15 cellular contexts compared by ENCODE assay signal in genomic region chr4:187480146-187481145, GRCh38.
A peak's percentile ranks its signal among the peaks of the same experiment; 100 is the strongest.
DNase-seq lines count a peak whose midpoint lies in the region; ATAC-seq and TF ChIP-seq lines count a peak whose summit lies in the region.
"Had no signal": no experiment of that assay in that cellular context is flagged by ENCODE, and none has a peak within 500 bp of the region (broad histone marks: within the 10 kb centered on the region; RNA-seq: fewer than 3 reads in every experiment).

No MANE protein-coding gene starts in this region.

- peak overlapping the region; percentile 41; the same call in 1 of the 2 replicates for H2AK5ac ChIP-seq in IMR-90 (ENCODE audit: low read depth, low read length)

- H4K20me1 ChIP-seq in IMR-90 (ENCODE audit: insufficient read depth, low read length) = no peaks in the 10 kb centered on the region

- peak; percentile 47 for DNase-seq in IMR-90
- DNase-seq in chondrocyte (ENCODE audit: low spot score) = no peak
- peak; percentile 67 for DNase-seq in myocyte (ENCODE audit: low read depth)
- DNase-seq in CD4-positive, alpha-beta memory T cell = no peak
- DNase-seq in OCI-M2 (lab: John Stamatoyannopoulos, UW; ENCODE audit: unreplicated experiment) = no peak
- DNase-seq in SIG-M5 treated with dmso at 0.1 percent for 504 hours (lab: John Stamatoyannopoulos, UW; ENCODE audit: unreplicated experiment) = no peak
- DNase-seq: activated CD4-positive, CD25-positive, alpha-beta regulatory T cell treated with anti-CD3 and anti-CD28 coated beads, Interleukin-2, amount 50 U/mL, for 72 hours; activated T-cell treated with anti-CD3 and anti-CD28 coated beads, Interleukin-2, amount 50 U/mL, for 24 hours; amniotic stem cell; DMS 273 treated with DMSO at 0.1 percent for 48 hours; Kasumi-1; left colon; T-cell had no signal

- no peak overlapping the region; the same call in 1 of the 2 replicates for H3K56ac ChIP-seq in IMR-90 (ENCODE audit: extremely low read depth, insufficient read depth, low read length)

- H3K27me3 ChIP-seq in IMR-90 (ENCODE audit: control insufficient read depth, insufficient read depth, low read length) = no peaks in the 10 kb centered on the region
- no peaks in the 10 kb centered on the region for H3K27me3 ChIP-seq in CD4-positive, alpha-beta memory T cell (ENCODE audit: insufficient read depth, low read length)

- peak overlapping the region; percentile 66 for H3K14ac ChIP-seq in IMR-90 (replicated peaks; ENCODE audit: low read depth, low read length)

- TF ChIP-seq CTCF in 22Rv1 (IDR thresholded peaks at IDR 0.05) (no peak), IMR-90 (conservative IDR thresholded peaks at IDR 0.05; ENCODE audit: low read depth, low read length) (no peak), chondrocyte (IDR thresholded peaks at IDR 0.05) (no peak)

- ATAC-seq in IMR-90 (ENCODE audit: low read depth) (no peak), GM19452 (IDR thresholded peaks at IDR 0.05; ENCODE audit: unreplicated experiment) (no peak)
- ATAC-seq: left colon, T-cell had no signal

- TF ChIP-seq POLR2A in IMR-90 (IDR thresholded peaks at IDR 0.05; ENCODE audit: low read depth, low read length) = no peak

- H2BK5ac ChIP-seq in IMR-90 (ENCODE audit: low read depth, low read length, poor library complexity, severe bottlenecking) = peak overlapping the region; percentile 95

- intact Hi-C loops in IMR-90 (cut with micrococcal nuclease) = no loop called here
- intact Hi-C loops in CD4-positive, alpha-beta memory T cell (cut with micrococcal nuclease) = no loop called here

- peak overlapping the region; percentile 35; the same call in 1 of the 2 replicates for H3K4me2 ChIP-seq in IMR-90 (ENCODE audit: low read depth, low read length)

- no TSS peak for BruUV-seq in IMR-90 (replicated peaks; lab: Mats Ljungman, UMichigan)

- CTCF ChIA-PET in IMR-90 (lab: Yijun Ruan, JAX) = interaction anchor here (1.0 to 1.1 kb wide), 2 partner anchors 16 to 37 kb away, joined by 3 read pairs; no protein-coding TSS in a partner anchor
- CTCF ChIA-PET in CD4-positive, alpha-beta memory T cell (lab: Charles Lee; ENCODE audit: partially characterized antibody) = interaction anchor here (1.7 kb wide), 1 partner anchor 9 kb away, joined by 3 read pairs; no protein-coding TSS in a partner anchor

- H3K36me3 ChIP-seq in IMR-90 (ENCODE audit: control insufficient read depth, insufficient read depth, low read length) = no peaks in the 10 kb centered on the region
- H3K36me3 ChIP-seq in CD4-positive, alpha-beta memory T cell (ENCODE audit: insufficient read depth, low read length) = no peaks in the 10 kb centered on the region

- no peaks in the 10 kb centered on the region for H3K36me3 Mint-ChIP-seq in chondrocyte (ENCODE audit: low read depth)
- H3K36me3 Mint-ChIP-seq in CD4-positive, alpha-beta memory T cell = no peaks in the 10 kb centered on the region
- H3K36me3 Mint-ChIP-seq: T-cell had no signal

- H3K4ac ChIP-seq in IMR-90 (ENCODE audit: low read depth, low read length) = peak overlapping the region; percentile 68

- peak overlapping the region; percentile 97 for H3K27ac Mint-ChIP-seq in chondrocyte (ENCODE audit: unreplicated experiment)
- H3K27ac Mint-ChIP-seq in CD4-positive, alpha-beta memory T cell = no peak overlapping the region
- H3K27ac Mint-ChIP-seq: activated T-cell treated with anti-CD3 and anti-CD28 coated beads, Interleukin-2, amount 50 U/mL, for 24 hours; T-cell had no signal

- H3K9me1 ChIP-seq in IMR-90 (ENCODE audit: insufficient read depth, low read length) = peaks cover 15% of the 10 kb centered on the region

- H3K9ac ChIP-seq in IMR-90 (ENCODE audit: low read depth, low read length) = no peak overlapping the region

- no peaks in the 10 kb centered on the region for H3K27me3 Mint-ChIP-seq in chondrocyte (ENCODE audit: low read depth)
- H3K27me3 Mint-ChIP-seq in CD4-positive, alpha-beta memory T cell = no peaks in the 10 kb centered on the region
- H3K27me3 Mint-ChIP-seq: activated T-cell treated with anti-CD3 and anti-CD28 coated beads, Interleukin-2, amount 50 U/mL, for 24 hours; T-cell had no signal

- peak overlapping the region; percentile 83; the same call in 1 of the 2 replicates for H3K18ac ChIP-seq in IMR-90 (ENCODE audit: low read depth, low read length)

- H3K4me1 Mint-ChIP-seq in chondrocyte (ENCODE audit: low read depth) = peaks cover 53% of the 10 kb centered on the region
- H3K4me1 Mint-ChIP-seq in CD4-positive, alpha-beta memory T cell = peaks cover 0 to 2% (median 0%) of the 10 kb centered on the region in 4 donors
- H3K4me1 Mint-ChIP-seq: T-cell had no signal

- H4K5ac ChIP-seq in IMR-90 (ENCODE audit: low read depth, low read length) = no peak overlapping the region; the same call in 1 of the 2 replicates

- peak overlapping the region; percentile 73 for H4K91ac ChIP-seq in IMR-90 (ENCODE audit: insufficient read depth, low read depth, low read length)

- peak overlapping the region; percentile 94 for H2BK120ac ChIP-seq in IMR-90 (ENCODE audit: low read depth, low read length)

- H4K8ac ChIP-seq in IMR-90 (ENCODE audit: low read depth in 2 of 2, low read length in 2 of 2) = peak overlapping the region in 1 of 2 experiments; percentile 80; a peak in 1 of 4 replicates

- H2BK15ac ChIP-seq in IMR-90 (ENCODE audit: low read depth, low read length) = peak overlapping the region; percentile 81; the same call in 1 of the 3 replicates

- in situ Hi-C loops in IMR-90 (cut with MboI; ENCODE audit: low sequenced_read_pairs) = no loop called here

- peaks cover 0 to 15% of the 10 kb centered on the region in 2 experiments; a peak in 2 of 4 replicates for H3K79me1 ChIP-seq in IMR-90 (ENCODE audit: low read depth in 1 of 2, low read length in 2 of 2)

- peaks cover 2% of the 10 kb centered on the region for H3K9me3 Mint-ChIP-seq in chondrocyte (ENCODE audit: low read depth)
- H3K9me3 Mint-ChIP-seq in CD4-positive, alpha-beta memory T cell = peaks cover 0 to 8% (median 3%) of the 10 kb centered on the region in 8 donors

- no peak overlapping the region for H2AK9ac ChIP-seq in IMR-90 (replicated peaks; ENCODE audit: low read depth, low read length, poor library complexity)

- H2AFZ ChIP-seq in IMR-90 (replicated peaks; ENCODE audit: low read length, poor library complexity) = no peak overlapping the region

- peak overlapping the region; percentile 26 for H3K23ac ChIP-seq in IMR-90 (ENCODE audit: low read depth, low read length)

- H3K4me1 ChIP-seq in IMR-90 (ENCODE audit: control insufficient read depth, insufficient read depth, low read length) = peaks cover 23% of the 10 kb centered on the region
- H3K4me1 ChIP-seq in CD4-positive, alpha-beta memory T cell (ENCODE audit: insufficient read depth, low read length) = no peaks in the 10 kb centered on the region

- POLR2A ChIA-PET in IMR-90 (lab: Charles Lee; ENCODE audit: unreplicated experiment) = no interaction called here
- POLR2A ChIA-PET in CD4-positive, alpha-beta memory T cell (lab: Charles Lee; ENCODE audit: partially characterized antibody) = no interaction called here

- no peak overlapping the region for H3K4me3 ChIP-seq in IMR-90 (ENCODE audit: insufficient read depth, low read depth, low read length)
- H3K4me3 ChIP-seq in CD4-positive, alpha-beta memory T cell (ENCODE audit: low read length in 2 of 2) = no peak overlapping the region

- 71% methylated on average over 4 of the region's 9 CpGs; no CpG with 5 or more reads in 1 of the 2 experiments for WGBS in IMR-90 (ENCODE audit: extremely low coverage in 2 of 2, insufficient read length in 1 of 2), 2 experiments

- H2BK20ac ChIP-seq in IMR-90 (ENCODE audit: low read depth, low read length) = peak overlapping the region; percentile 93

- TF ChIP-seq RAD21 in IMR-90 (IDR thresholded peaks at IDR 0.05; ENCODE audit: low read length) = no peak

- peak overlapping the region; percentile 42 for H3K27ac ChIP-seq in 22Rv1
- H3K27ac ChIP-seq in IMR-90 (ENCODE audit: insufficient read depth, low read length) = no peak overlapping the region
- H3K27ac ChIP-seq in CD4-positive, alpha-beta memory T cell (ENCODE audit: low read depth, low read length) = no peak overlapping the region

- peak overlapping the region; percentile 1 for H3K4me3 Mint-ChIP-seq in chondrocyte (ENCODE audit: unreplicated experiment)
- H3K4me3 Mint-ChIP-seq in CD4-positive, alpha-beta memory T cell = no peak overlapping the region
- H3K4me3 Mint-ChIP-seq: activated T-cell treated with anti-CD3 and anti-CD28 coated beads, Interleukin-2, amount 50 U/mL, for 24 hours; T-cell had no signal

- no peaks in the 10 kb centered on the region for H3K9me3 ChIP-seq in IMR-90 (ENCODE audit: control insufficient read depth, insufficient read depth, low read length)
- no peaks in the 10 kb centered on the region for H3K9me3 ChIP-seq in CD4-positive, alpha-beta memory T cell (ENCODE audit: control insufficient read depth in 1 of 2, low read length in 2 of 2)

- dilution Hi-C loops in IMR-90 (cut with HindIII; ENCODE audit: low sequenced_read_pairs, unreplicated experiment) = no loop called here

TF ChIP-seq in IMR-90, 13 proteins besides CTCF, POLR2A, EP300 and RAD21:
- TF ChIP-seq BHLHE40 (IDR thresholded peaks at IDR 0.05; ENCODE audit: low read depth, low read length) (no peak), CEBPB (IDR thresholded peaks at IDR 0.05; ENCODE audit: low read depth, low read length) (peak; percentile 24; the same call in 1 of the 2 replicates)

Comparison
In these comparisons a context has a peak if more than half of its experiments do, and no peak if none do; other contexts are left out.
1. DNase-seq: peak in IMR-90 (single experiment) and myocyte (single experiment); none in chondrocyte (single experiment), CD4-positive, alpha-beta memory T cell (0 of 5), OCI-M2 (single experiment) and SIG-M5 treated with dmso at 0.1 percent for 504 hours (single experiment).